20 cellular contexts compared by ENCODE assay signal in the genomic region with DNA sequence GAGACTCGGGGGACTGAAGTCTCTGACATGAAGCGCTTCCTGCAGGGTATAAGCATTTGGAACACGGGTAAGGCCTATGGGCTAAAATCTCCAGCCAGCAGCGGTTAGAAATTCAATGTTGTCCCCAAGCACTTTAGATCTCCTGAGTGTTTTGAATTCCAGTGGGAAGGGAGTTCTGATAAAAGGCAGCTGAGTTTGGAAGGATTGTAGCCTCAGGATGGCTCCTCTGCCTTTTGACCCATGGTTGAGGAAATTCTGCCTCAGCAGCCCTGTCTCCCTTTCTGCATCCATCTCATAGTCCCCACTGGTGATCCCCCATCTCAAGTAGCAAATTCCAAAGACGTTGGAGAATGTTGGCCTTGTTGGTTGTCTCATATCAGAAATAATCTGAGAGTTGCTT.
"Had no signal": no experiment of that assay in that cellular context is flagged by ENCODE, and none has a peak within 500 bp of the region (broad histone marks: within the 10 kb centered on the region; RNA-seq: fewer than 3 reads in every experiment).

No MANE protein-coding gene starts in this region.

- H3K4me3 ChIP-seq: pancreas had no signal

- DNase-seq: activated CD4-positive, alpha-beta memory T cell treated with anti-CD3 and anti-CD28 coated beads, Interleukin-2, amount 10 ng/mL, durations not matched to agents 7 days and 5 days; activated CD4-positive, alpha-beta T cell treated with anti-CD3 and anti-CD28 coated beads for 48 hours; activated CD4-positive, CD25-positive, alpha-beta regulatory T cell; activated CD8-positive, alpha-beta memory T cell treated with anti-CD3 and anti-CD28 coated beads, Interleukin-2, amount 10 ng/mL, durations not matched to agents 7 days and 5 days; caudate nucleus; endodermal cell; foreskin melanocyte; head of caudate nucleus; kidney; mesendoderm; pancreas; stimulated activated CD4-positive, alpha-beta T cell treated with anti-CD3 and anti-CD28 coated beads, Interleukin-12 subunit alpha, Interleukin-12 subunit beta, amount 100 ng/mL, for 4 hours; stimulated activated CD4-positive, alpha-beta T cell treated with anti-CD3 and anti-CD28 coated beads, Interleukin-1b, Interleukin-23, amount 100 ng/mL, for 48 hours; stimulated activated CD8-positive, alpha-beta memory T cell treated with anti-CD3 and anti-CD28 coated beads, Interleukin-4, amount 100 ng/mL, for 48 hours; stimulated activated naive CD4-positive, alpha-beta T cell had no signal

- H3K9me3 ChIP-seq: neutrophil, pancreas had no signal

- H3K36me3 ChIP-seq: neutrophil, pancreas had no signal

- H3K27me3 ChIP-seq: neutrophil, pancreas had no signal

- H3K36me3 Mint-ChIP-seq: natural killer cell treated with Interleukin-12 subunit alpha and Interleukin-12 subunit beta and Interleukin-15 and Interleukin-18, amount 100 ng/mL, for 72 hours had no signal

- H3K27ac ChIP-seq: epithelial cell of prostate, neutrophil, pancreas had no signal

- H3K27ac Mint-ChIP-seq: activated CD4-positive, alpha-beta memory T cell treated with anti-CD3 and anti-CD28 coated beads, Interleukin-2, amount 10 ng/mL, durations not matched to agents 7 days and 5 days; activated CD8-positive, alpha-beta memory T cell treated with anti-CD3 and anti-CD28 coated beads, Interleukin-2, amount 10 ng/mL, durations not matched to agents 7 days and 5 days; activated naive CD8-positive, alpha-beta T cell; endodermal cell; natural killer cell treated with Interleukin-12 subunit alpha and Interleukin-12 subunit beta and Interleukin-15 and Interleukin-18, amount 100 ng/mL, for 72 hours had no signal

- FAIRE-seq: colon, kidney, pancreas had no signal

- H3K9me3 Mint-ChIP-seq: activated CD4-positive, alpha-beta memory T cell treated with anti-CD3 and anti-CD28 coated beads, Interleukin-2, amount 10 ng/mL, durations not matched to agents 7 days and 5 days; endodermal cell; natural killer cell treated with Interleukin-12 subunit alpha and Interleukin-12 subunit beta and Interleukin-15 and Interleukin-18, amount 100 ng/mL, for 72 hours had no signal

- ATAC-seq: activated CD8-positive, alpha-beta memory T cell treated with anti-CD3 and anti-CD28 coated beads, Interleukin-2, amount 10 ng/mL, durations not matched to agents 7 days and 5 days; natural killer cell treated with Interleukin-12 subunit alpha and Interleukin-12 subunit beta and Interleukin-15 and Interleukin-18, amount 100 ng/mL, for 72 hours; pancreas had no signal

- H3K27me3 Mint-ChIP-seq: activated CD4-positive, alpha-beta memory T cell treated with anti-CD3 and anti-CD28 coated beads, Interleukin-2, amount 10 ng/mL, durations not matched to agents 7 days and 5 days; activated CD8-positive, alpha-beta memory T cell treated with anti-CD3 and anti-CD28 coated beads, Interleukin-2, amount 10 ng/mL, durations not matched to agents 7 days and 5 days; activated naive CD8-positive, alpha-beta T cell; natural killer cell treated with Interleukin-12 subunit alpha and Interleukin-12 subunit beta and Interleukin-15 and Interleukin-18, amount 100 ng/mL, for 72 hours had no signal

- H3K4me3 Mint-ChIP-seq: activated CD4-positive, alpha-beta memory T cell treated with anti-CD3 and anti-CD28 coated beads, Interleukin-2, amount 10 ng/mL, durations not matched to agents 7 days and 5 days; activated CD8-positive, alpha-beta memory T cell treated with anti-CD3 and anti-CD28 coated beads, Interleukin-2, amount 10 ng/mL, durations not matched to agents 7 days and 5 days; activated naive CD8-positive, alpha-beta T cell; endodermal cell; natural killer cell treated with Interleukin-12 subunit alpha and Interleukin-12 subunit beta and Interleukin-15 and Interleukin-18, amount 100 ng/mL, for 72 hours had no signal
